ENCODE assay signal across 11 cellular contexts in genomic region chr15:48096813-48097212, GRCh38. TPM values are rescaled to one million over a fixed set of nuclear protein-coding genes. Genes with fewer than 3 reads are reported as not detected.
A peak's percentile ranks its signal among the peaks of the same experiment; 100 is the strongest.
DNase-seq lines count a peak whose midpoint lies in the region; ATAC-seq and TF ChIP-seq lines count a peak whose summit lies in the region.
"Had no signal": no experiment of that assay in that cellular context is flagged by ENCODE, and none has a peak within 500 bp of the region (broad histone marks: within the 10 kb centered on the region; RNA-seq: fewer than 3 reads in every experiment).

No MANE protein-coding gene starts in this region.

- H3K27me3 Mint-ChIP-seq in glutamatergic neuron (ENCODE audit: unreplicated experiment) = no peaks in the 10 kb centered on the region

- H3K27ac Mint-ChIP-seq in glutamatergic neuron (ENCODE audit: unreplicated experiment) = no peak overlapping the region
- H3K27ac Mint-ChIP-seq: activated B cell treated with CpG ODN at 0.5 μM for 24 hours had no signal

- peak; percentile 68 for DNase-seq in AG08396 (ENCODE audit: low spot score)
- peak; percentile 34 for DNase-seq in T1000 (lab: John Stamatoyannopoulos, UW)
- peak; percentile 90 to 96 for DNase-seq in foreskin keratinocyte
- no peak for DNase-seq in glutamatergic neuron
- no peak for DNase-seq in stimulated activated CD4-positive, alpha-beta T cell treated with anti-CD3 and anti-CD28 coated beads, Interleukin-4, amount 100 ng/mL, for 24 hours
- DNase-seq in effector CD8-positive, alpha-beta T cell (lab: John Stamatoyannopoulos, UW) = no peak
- no peak for DNase-seq in GM13977 (ENCODE audit: low spot score)
- DNase-seq: activated B cell treated with CpG ODN at 0.5 μM for 24 hours, BE2C, right lobe of liver had no signal

- H3K4me1 ChIP-seq in foreskin keratinocyte = no peaks in the 10 kb centered on the region
- H3K4me1 ChIP-seq: right lobe of liver had no signal

- peak overlapping the region; percentile 40 for H3K27ac ChIP-seq in foreskin keratinocyte
- H3K27ac ChIP-seq: right lobe of liver had no signal

- H3K4me3 Mint-ChIP-seq in glutamatergic neuron (ENCODE audit: unreplicated experiment) = no peak overlapping the region
- H3K4me3 Mint-ChIP-seq: activated B cell treated with CpG ODN at 0.5 μM for 24 hours had no signal

- H3K27me3 ChIP-seq in foreskin keratinocyte = no peaks in the 10 kb centered on the region
- H3K27me3 ChIP-seq: BE2C, right lobe of liver had no signal

- peak; percentile 31 for ATAC-seq in HG02852 (IDR thresholded peaks at IDR 0.05; ENCODE audit: unreplicated experiment)
- ATAC-seq in foreskin keratinocyte = peak; percentile 98
- ATAC-seq: right lobe of liver had no signal

- TF ChIP-seq CTCF in foreskin keratinocyte (conservative IDR thresholded peaks at IDR 0.05) (no peak), glutamatergic neuron (IDR thresholded peaks at IDR 0.05; ENCODE audit: partially characterized antibody, unreplicated experiment) (no peak), GM13977 (IDR thresholded peaks at IDR 0.05; ENCODE audit: extremely low read depth, insufficient read depth, missing control alignments) (no peak)

- in situ Hi-C loops in GM13977 (cut with MboI; ENCODE audit: low pct_unique_long_range_greater_than_20kb, low sequenced_read_pairs, unreplicated experiment) = no loop called here

- no peaks in the 10 kb centered on the region for H3K4me1 Mint-ChIP-seq in glutamatergic neuron (ENCODE audit: low read depth, unreplicated experiment)
- H3K4me1 Mint-ChIP-seq: activated B cell treated with CpG ODN at 0.5 μM for 24 hours had no signal

- H3K36me3 Mint-ChIP-seq in glutamatergic neuron (ENCODE audit: unreplicated experiment) = no peaks in the 10 kb centered on the region

- no peaks in the 10 kb centered on the region for H3K9me3 Mint-ChIP-seq in glutamatergic neuron (ENCODE audit: unreplicated experiment)
- H3K9me3 Mint-ChIP-seq: activated B cell treated with CpG ODN at 0.5 μM for 24 hours had no signal

RNA-seq across cellular contexts. Expression of gene SLC24A5, which starts 24.0 kb away (rescaled TPM):
- total RNA-seq in foreskin keratinocyte (not detected in 2 replicates), glutamatergic neuron (ENCODE audit: unreplicated experiment) (not detected)
- polyA plus RNA-seq in foreskin keratinocyte = not detected in 2 replicates
- total RNA-seq: activated B cell treated with CpG ODN at 0.5 μM for 24 hours, right lobe of liver had no signal

Comparison
In these comparisons a context has a peak if more than half of its experiments do, and no peak if none do; other contexts are left out.
1. DNase-seq: peak in AG08396 (single experiment), T1000 (single experiment) and foreskin keratinocyte (2 of 2); none in glutamatergic neuron (single experiment), stimulated activated CD4-positive, alpha-beta T cell treated with anti-CD3 and anti-CD28 coated beads, Interleukin-4, amount 100 ng/mL, for 24 hours (single experiment), effector CD8-positive, alpha-beta T cell (single experiment) and GM13977 (single experiment).